1 cellular context compared by ENCODE assay signal in genomic region chr6:170552765-170553685, GRCh38.
A peak's percentile ranks its signal among the peaks of the same experiment; 100 is the strongest.
TF ChIP-seq lines count a peak whose summit lies in the region.

PSMB1 (minus strand) TSS chr6:170553307; CDS start chr6:170553242, 65 bp downstream.

TF ChIP-seq in HepG2, 621 proteins besides CTCF, POLR2A, EP300 and RAD21 (continued from another document and continues in another):
- TF ChIP-seq NFAT5 (CRISPR knock-in tag; IDR thresholded peaks at IDR 0.05): no peak
- TF ChIP-seq SCMH1 (CRISPR knock-in tag; IDR thresholded peaks at IDR 0.05; ENCODE audit: borderline replicate concordance): no peak
- peak; percentile 89; the same call in 1 of the 2 replicates for TF ChIP-seq AHR (CRISPR knock-in tag; IDR thresholded peaks at IDR 0.05)
- peak; percentile 97 for TF ChIP-seq ZNF781 (CRISPR knock-in tag; IDR thresholded peaks at IDR 0.05; ENCODE audit: borderline replicate concordance, not compliant biosample characterization)
- peak; percentile 61; the same call in 1 of the 2 replicates for TF ChIP-seq MTA1 (CRISPR knock-in tag; IDR thresholded peaks at IDR 0.05; ENCODE audit: borderline replicate concordance)
- 0 out of 2 replicates have a peak, but pooled peaks have one; percentile 85 for TF ChIP-seq ZHX1 (CRISPR knock-in tag; IDR thresholded peaks at IDR 0.05; ENCODE audit: low read depth)
- TF ChIP-seq CBX2 (IDR thresholded peaks at IDR 0.05; ENCODE audit: low read depth, low read length): no peak
- TF ChIP-seq CBX2 (CRISPR knock-in tag; IDR thresholded peaks at IDR 0.05; ENCODE audit: low read depth): 0 out of 2 replicates have a peak, but pooled peaks have one; percentile 22
- 0 out of 2 replicates have a peak, but pooled peaks have one; percentile 17 for TF ChIP-seq ZNF331 (CRISPR knock-in tag; IDR thresholded peaks at IDR 0.05)
- TF ChIP-seq ZSCAN9 (CRISPR knock-in tag; IDR thresholded peaks at IDR 0.05; ENCODE audit: borderline replicate concordance): 0 out of 2 replicates have a peak, but pooled peaks have one; percentile 85
- TF ChIP-seq BCLAF1 (IDR thresholded peaks at IDR 0.05): no peak
- TF ChIP-seq AFF4 (CRISPR knock-in tag; IDR thresholded peaks at IDR 0.05): no peak
- 0 out of 2 replicates have a peak, but pooled peaks have one; percentile 60 for TF ChIP-seq ZNF142 (CRISPR knock-in tag; IDR thresholded peaks at IDR 0.05)
- no peak for TF ChIP-seq RAD51 (IDR thresholded peaks at IDR 0.05; ENCODE audit: borderline replicate concordance)
- TF ChIP-seq E2F5 (CRISPR knock-in tag; conservative IDR thresholded peaks at IDR 0.05): 0 out of 2 replicates have a peak, but pooled peaks have one; percentile 28
- peak; percentile 80 for TF ChIP-seq POGK (CRISPR knock-in tag; conservative IDR thresholded peaks at IDR 0.05)
- TF ChIP-seq RXRA (CRISPR knock-in tag; IDR thresholded peaks at IDR 0.05): peak; percentile 81; the same call in 1 of the 2 replicates
- TF ChIP-seq SP4 (CRISPR knock-in tag; IDR thresholded peaks at IDR 0.05): peak; percentile 66; the same call in 1 of the 2 replicates
- TF ChIP-seq SMARCC2 (IDR thresholded peaks at IDR 0.05): no peak
- TF ChIP-seq ZSCAN25 (CRISPR knock-in tag; IDR thresholded peaks at IDR 0.05): peak; percentile 75
- TF ChIP-seq THRA (CRISPR knock-in tag; IDR thresholded peaks at IDR 0.05; ENCODE audit: borderline replicate concordance): peak; percentile 68
- TF ChIP-seq MEIS1 (CRISPR knock-in tag; IDR thresholded peaks at IDR 0.05; ENCODE audit: borderline replicate concordance): peak; percentile 67; the same call in 1 of the 2 replicates
